9 cellular contexts compared by ENCODE assay signal in the genomic region with DNA sequence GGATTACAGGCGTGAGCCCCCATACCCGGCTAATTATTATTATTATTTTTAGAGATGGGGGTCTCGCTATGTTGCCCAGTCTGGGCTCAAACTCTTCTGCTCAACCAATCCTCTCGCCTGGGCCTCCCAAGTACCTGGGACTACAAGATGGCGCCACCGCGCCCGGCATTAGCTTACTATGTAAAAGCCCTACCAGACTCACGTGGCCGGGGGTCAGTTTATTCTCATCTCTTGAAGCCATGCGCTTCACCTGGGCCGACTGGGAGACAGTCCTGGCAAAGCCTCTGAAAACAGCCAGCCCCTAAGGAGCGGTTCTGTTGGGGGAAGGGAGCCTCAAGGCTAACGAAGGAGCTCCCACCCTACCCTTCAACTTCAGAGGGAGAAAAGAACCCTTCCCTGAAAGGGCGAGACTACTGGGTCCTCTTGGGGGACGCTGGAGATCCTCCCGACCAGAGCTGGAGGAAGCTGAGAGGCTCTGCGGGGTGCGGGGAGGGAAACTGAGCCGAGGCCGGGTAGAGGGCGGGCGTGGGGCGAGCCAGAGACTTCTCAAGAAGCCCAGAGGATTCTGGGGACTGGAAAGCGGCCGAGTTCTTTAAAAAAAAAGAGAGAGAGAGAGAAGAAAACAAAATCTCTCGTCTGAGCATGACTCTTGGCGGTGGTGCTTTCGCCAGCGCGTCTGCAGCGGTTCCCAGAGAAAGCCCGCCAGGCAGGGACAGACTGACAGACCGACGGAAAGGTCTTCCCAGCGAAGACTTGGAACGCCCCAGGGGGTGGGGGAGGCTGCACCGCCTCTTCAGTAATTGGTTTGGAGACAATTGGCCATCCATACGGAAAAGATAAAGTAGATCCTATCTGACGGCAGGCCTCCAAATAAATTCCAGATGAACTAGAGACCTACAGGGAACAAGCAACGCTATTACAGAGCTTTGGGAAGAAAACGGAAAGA. TPM values are rescaled to one million over a fixed set of nuclear protein-coding genes. Genes with fewer than 3 reads are reported as not detected.
DNase-seq lines count a peak whose midpoint lies in the region; ATAC-seq and TF ChIP-seq lines count a peak whose summit lies in the region.
"Had no signal": no experiment of that assay in that cellular context is flagged by ENCODE, and none has a peak within 500 bp of the region (broad histone marks: within the 10 kb centered on the region; RNA-seq: fewer than 3 reads in every experiment).

No MANE protein-coding gene starts in this region.

- DNase-seq in EL (peak; percentile 78), right atrium auricular region (ENCODE audit: low spot score) (peak; percentile 72), prostate gland (ENCODE audit: low spot score) (peak; percentile 49), NCI-H2171 treated with DMSO at 0.1 percent for 48 hours (lab: John Stamatoyannopoulos, UW) (no peak), COLO668 (lab: John Stamatoyannopoulos, UW; ENCODE audit: unreplicated experiment) (no peak)
- DNase-seq in activated CD4-positive, alpha-beta T cell treated with anti-CD3 and anti-CD28 coated beads for 1 hour, result no peak
- DNase-seq: effector CD8-positive, alpha-beta T cell had no signal

- no peak for TF ChIP-seq POLR2A in prostate gland (IDR thresholded peaks at IDR 0.05)

- H3K27ac ChIP-seq in angular gyrus (ENCODE audit: low read depth, low read length), result peak overlapping the region; percentile 24
- H3K27ac ChIP-seq in right atrium auricular region, result peak overlapping the region; percentile 77 to 80
- H3K27ac ChIP-seq in prostate gland, result peak overlapping the region; percentile 73 to 75

- TF ChIP-seq CTCF in right atrium auricular region (IDR thresholded peaks at IDR 0.05) (no peak), prostate gland (IDR thresholded peaks at IDR 0.05) (no peak)

- H3K4me3 ChIP-seq in right atrium auricular region, result peak overlapping the region; percentile 28 to 45
- H3K4me3 ChIP-seq in prostate gland, result peak overlapping the region; percentile 13 to 18

- no peak for ATAC-seq in GM21619 (IDR thresholded peaks at IDR 0.05; ENCODE audit: unreplicated experiment)

- peaks cover 0 to 16% of the 10 kb centered on the region in 2 donors for H3K4me1 ChIP-seq in right atrium auricular region
- no peaks in the 10 kb centered on the region for H3K4me1 ChIP-seq in prostate gland (replicated peaks)

- intact Hi-C loops in prostate gland (cut with DNase I), result no loop called here

- H3K36me3 ChIP-seq in right atrium auricular region, result no peaks in the 10 kb centered on the region
- H3K36me3 ChIP-seq in prostate gland, result no peaks in the 10 kb centered on the region

- H3K9me3 ChIP-seq in right atrium auricular region (no peaks in the 10 kb centered on the region), prostate gland (no peaks in the 10 kb centered on the region)

- no peaks in the 10 kb centered on the region for H3K27me3 ChIP-seq in right atrium auricular region
- H3K27me3 ChIP-seq in prostate gland (replicated peaks; ENCODE audit: insufficient read depth), result no peaks in the 10 kb centered on the region

- WGBS in prostate gland, result 24% methylated on average over 42 of the region's 42 CpGs

RNA-seq across cellular contexts. Expression of a gene that starts 5.6 kb away (rescaled TPM):
- total RNA-seq in right atrium auricular region (10 to 100 TPM; 18.2 to 25.7 TPM), prostate gland (10 to 100 TPM; 36.8 to 57.7 TPM)

RNA-seq across cellular contexts. Expression of a gene that starts 23.3 kb away (rescaled TPM):
- total RNA-seq in right atrium auricular region, result 10 to 100 TPM; 14.5 to 26.5 TPM
- 100 to 1,000 TPM in 1 of 2 donors, 10 to 100 TPM in 1; 87.4 to 102 TPM for total RNA-seq in prostate gland

RNA-seq across cellular contexts. Expression of a gene that starts 28.2 kb away (rescaled TPM):
- 1 to 10 TPM; 1.3 to 4.4 TPM for total RNA-seq in right atrium auricular region
- 1 to 10 TPM; 1.2 to 10.0 TPM for total RNA-seq in prostate gland

RNA-seq across cellular contexts. Expression of a gene that starts 28.9 kb away (rescaled TPM):
- 1 to 10 TPM in 1 of 2 donors, under 1 TPM in 1; 0.96 to 2.0 TPM for total RNA-seq in right atrium auricular region
- 1 to 10 TPM; 1.9 to 9.9 TPM for total RNA-seq in prostate gland

RNA-seq across cellular contexts. Expression of a gene that starts 44.0 kb away (rescaled TPM):
- total RNA-seq in right atrium auricular region, result 10 to 100 TPM; 28.8 to 55.9 TPM
- total RNA-seq in prostate gland, result 10 to 100 TPM; 38.7 to 78.4 TPM

Comparison
In these comparisons a context has a peak if more than half of its experiments do, and no peak if none do; other contexts are left out.
1. DNase-seq: peak in EL (single experiment), right atrium auricular region (single experiment) and prostate gland (single experiment); none in NCI-H2171 treated with DMSO at 0.1 percent for 48 hours (single experiment), COLO668 (single experiment) and activated CD4-positive, alpha-beta T cell treated with anti-CD3 and anti-CD28 coated beads for 1 hour (single experiment).
2. H3K27ac ChIP-seq: peak in every context shown above with its lines; median percentile 78 in right atrium auricular region; 74 in prostate gland; 24 in angular gyrus.